ENCODE assay signal across 8 cellular contexts in the genomic region with DNA sequence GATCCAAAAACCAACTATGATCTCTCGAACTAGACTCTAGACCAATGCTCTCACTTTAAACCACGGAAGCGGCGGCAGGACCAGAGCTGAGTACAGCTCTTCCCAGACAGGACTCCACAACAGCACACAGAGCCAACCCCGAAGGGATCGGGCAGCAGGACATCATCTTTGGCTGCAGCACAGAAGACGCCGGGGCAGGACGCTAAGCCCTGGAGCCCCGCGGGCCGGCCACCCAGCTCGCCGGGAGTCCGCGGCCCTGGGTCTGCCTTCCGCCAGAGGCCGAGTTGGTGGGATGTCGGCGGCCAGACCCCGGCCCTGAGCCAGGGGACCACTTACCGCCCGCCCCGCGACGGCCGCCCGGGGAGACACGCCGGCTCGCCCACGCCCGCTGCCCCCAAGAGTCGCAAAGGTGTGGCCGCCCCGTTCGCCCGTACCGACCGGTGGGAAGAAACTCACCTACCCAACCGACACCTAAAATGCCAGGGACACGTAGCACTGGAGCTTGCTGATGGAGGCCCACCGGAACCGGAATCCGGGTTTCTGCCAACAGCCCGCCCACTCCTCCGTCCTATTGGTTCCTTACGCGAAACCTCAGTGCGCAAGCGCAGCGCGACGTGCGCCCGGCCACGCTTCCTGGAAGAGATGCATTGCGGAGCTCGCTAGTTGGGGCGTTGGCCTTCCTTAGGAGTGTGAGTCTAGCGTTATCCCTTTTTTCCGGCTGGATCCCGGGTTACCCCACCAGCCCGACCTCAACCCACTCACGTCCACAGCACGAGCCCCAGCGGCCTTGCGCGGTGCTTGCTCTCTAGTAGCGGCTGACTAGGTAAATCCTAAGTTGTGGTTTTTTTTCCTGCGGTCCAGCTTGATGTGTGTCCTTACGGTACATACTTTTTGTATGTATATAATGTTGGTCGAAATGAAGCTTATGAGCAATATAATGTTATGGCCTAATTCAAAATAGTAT. TPM values are rescaled to one million over a fixed set of nuclear protein-coding genes. Genes with fewer than 3 reads are reported as not detected.
A peak's percentile ranks its signal among the peaks of the same experiment; 100 is the strongest.
DNase-seq lines count a peak whose midpoint lies in the region; ATAC-seq and TF ChIP-seq lines count a peak whose summit lies in the region.

A gene (minus strand): TSS at position 510 of the 964 bp plus-strand sequence. CDS start 1,623 bp downstream, outside the sequence.

- peaks cover 11% of the 10 kb centered on the region for H3K27me3 Mint-ChIP-seq in T-helper 2 cell treated with Interferon-gamma antibody and Interleukin-4, amounts not matched to agents 5 μg/mL and 100 μg/mL, for 36 hours (ENCODE audit: low read depth)

- H3K4me3 Mint-ChIP-seq in T-helper 2 cell treated with Interferon-gamma antibody and Interleukin-4, amounts not matched to agents 5 μg/mL and 100 μg/mL, for 36 hours: peak within 1 kb of the TSS; percentile 100

- H3K4me1 ChIP-seq in ascending aorta (peaks cover 0 to 19% of the 10 kb centered on the region in 2 donors), right cardiac atrium (ENCODE audit: control insufficient read depth, insufficient read depth, low read length) (peaks cover 2% of the 10 kb centered on the region), uterus (peaks cover 0 to 5% of the 10 kb centered on the region in 2 donors)

- H3K36me3 Mint-ChIP-seq in T-helper 2 cell treated with Interferon-gamma antibody and Interleukin-4, amounts not matched to agents 5 μg/mL and 100 μg/mL, for 36 hours (ENCODE audit: low read depth): peaks cover 18% of the 10 kb centered on the region

- H3K27me3 ChIP-seq in ascending aorta: no peaks in the 10 kb centered on the region
- H3K27me3 ChIP-seq in right cardiac atrium (ENCODE audit: control insufficient read depth, insufficient read depth): no peaks in the 10 kb centered on the region
- no peaks in the 10 kb centered on the region for H3K27me3 ChIP-seq in uterus

- intact Hi-C loops in ascending aorta (cut with DNase I) (loop anchor here (1.0 to 10.0 kb wide), 9 partner anchors 78 to 1418 kb away; a partner anchor contains a TSS), right cardiac atrium (cut with DNase I) (no loop called here), uterus (cut with DNase I; ENCODE audit: low total_unique reads) (no loop called here)

- TF ChIP-seq POLR2A in uterus (IDR thresholded peaks at IDR 0.05): peak; percentile 85 to 86

- TF ChIP-seq CTCF in ascending aorta (IDR thresholded peaks at IDR 0.05) (peak in 1 of 3 experiments; percentile 12), uterus (IDR thresholded peaks at IDR 0.05) (no peak)

- H3K27ac ChIP-seq in ascending aorta: peak within 1 kb of the TSS; percentile 84 to 86
- H3K27ac ChIP-seq in right cardiac atrium (ENCODE audit: low read length): peak within 1 kb of the TSS; percentile 96
- peak within 1 kb of the TSS; percentile 83 to 84 for H3K27ac ChIP-seq in uterus

- H3K4me1 Mint-ChIP-seq in T-helper 2 cell treated with Interferon-gamma antibody and Interleukin-4, amounts not matched to agents 5 μg/mL and 100 μg/mL, for 36 hours (ENCODE audit: low read depth): peaks cover 22% of the 10 kb centered on the region

- peak; percentile 91 for ATAC-seq in GM18502 (IDR thresholded peaks at IDR 0.05; ENCODE audit: poor library complexity, unreplicated experiment)
- peak; percentile 99 for ATAC-seq in HG02970 (IDR thresholded peaks at IDR 0.05; ENCODE audit: low FRiP score, unreplicated experiment)
- peak; percentile 99 for ATAC-seq in right cardiac atrium

- H3K9me3 ChIP-seq in ascending aorta (no peaks in the 10 kb centered on the region), right cardiac atrium (ENCODE audit: control insufficient read depth, low read length) (no peaks in the 10 kb centered on the region), uterus (no peaks in the 10 kb centered on the region)

- H3K36me3 ChIP-seq in ascending aorta: peaks cover 0 to 17% of the 10 kb centered on the region in 2 donors
- no peaks in the 10 kb centered on the region for H3K36me3 ChIP-seq in uterus

- peak within 1 kb of the TSS; percentile 97 for H3K27ac Mint-ChIP-seq in T-helper 2 cell treated with Interferon-gamma antibody and Interleukin-4, amounts not matched to agents 5 μg/mL and 100 μg/mL, for 36 hours

- no peaks in the 10 kb centered on the region for H3K9me3 Mint-ChIP-seq in T-helper 2 cell treated with Interferon-gamma antibody and Interleukin-4, amounts not matched to agents 5 μg/mL and 100 μg/mL, for 36 hours

- H3K4me3 ChIP-seq in ascending aorta: peak within 1 kb of the TSS; percentile 78 to 92
- peak within 1 kb of the TSS; percentile 90 for H3K4me3 ChIP-seq in right cardiac atrium (ENCODE audit: low read length)
- peak within 1 kb of the TSS; percentile 64 to 82 for H3K4me3 ChIP-seq in uterus

- peak; percentile 92 to 96 for DNase-seq in NCI-H1930 (lab: John Stamatoyannopoulos, UW)
- peak; percentile 96 for DNase-seq in T-helper 2 cell treated with Interferon-gamma antibody and Interleukin-4, amounts not matched to agents 5 μg/mL and 100 μg/mL, for 36 hours (ENCODE audit: low spot score)
- DNase-seq in ascending aorta (ENCODE audit: low spot score in 2 of 2): peak; percentile 89 to 98
- peak; percentile 99 for DNase-seq in right cardiac atrium
- DNase-seq in pulmonary artery endothelial cell (ENCODE audit: low read depth, low spot score): peak; percentile 90
- DNase-seq in uterus: peak; percentile 97 to 98

- under 1% methylated on average over 73 of the region's 73 CpGs for WGBS in right cardiac atrium

RNA-seq across cellular contexts. Expression of the gene that starts here (rescaled TPM):
- total RNA-seq in ascending aorta (166 TPM), right cardiac atrium (100 to 1,000 TPM in 1 of 4 donors, 10 to 100 TPM in 3; 72.3 to 126 (median 90.4) TPM), pulmonary artery endothelial cell (207 and 212 TPM in 2 replicates), uterus (100 to 1,000 TPM in 3 of 4 donors, 10 to 100 TPM in 1; 52.7 to 530 (median 401) TPM)
- 329 TPM for polyA plus RNA-seq in right cardiac atrium

Comparison
In these comparisons a context has a peak if more than half of its experiments do, and no peak if none do; other contexts are left out.
1. Peak in every context shown above with its lines: DNase-seq, ATAC-seq, H3K4me3 ChIP-seq and H3K27ac ChIP-seq.